Comparison of ENCODE assay signal across 27 cellular contexts in the genomic region with DNA sequence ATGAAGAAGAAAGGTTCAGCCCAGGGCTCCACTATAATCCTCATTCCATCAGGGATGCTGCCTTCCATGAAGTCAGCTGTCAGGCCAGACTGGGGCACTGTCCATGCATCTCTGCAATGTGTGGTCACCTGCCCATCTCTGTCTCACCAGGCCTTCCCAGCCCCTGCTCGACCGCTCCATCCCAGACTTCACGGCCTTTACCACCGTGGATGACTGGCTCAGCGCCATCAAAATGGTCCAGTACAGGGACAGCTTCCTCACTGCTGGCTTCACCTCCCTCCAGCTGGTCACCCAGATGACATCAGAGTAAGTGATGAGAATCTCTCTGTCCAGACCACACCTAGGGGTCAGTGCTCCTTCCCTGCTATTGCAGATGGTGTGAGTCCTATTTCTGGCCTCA.
"Had no signal": no experiment of that assay in that cellular context is flagged by ENCODE, and none has a peak within 500 bp of the region (broad histone marks: within the 10 kb centered on the region; RNA-seq: fewer than 3 reads in every experiment).

No MANE protein-coding gene starts in this region.

- H2AFZ ChIP-seq: parathyroid adenoma had no signal

- H3K79me2 ChIP-seq: parathyroid adenoma had no signal

- H3K4me3 Mint-ChIP-seq: naive thymus-derived CD8-positive, alpha-beta T cell; nephron progenitor cell; neural crest cell; stimulated activated memory B cell treated with anti-CD40 and anti-IgM and Interleukin-4, amounts not matched to agents 10 μg/mL and 1 μg/mL and 100 μg/mL, for 72 hours; stimulated activated naive CD8-positive, alpha-beta T cell treated with anti-CD3 and anti-CD28 coated beads, Interleukin-15, Interleukin-2, amounts not matched to agents 100 ng/mL and 50 ng/mL, for 24 hours had no signal

- H3K9me3 ChIP-seq: neutrophil, ovary, psoas muscle, right lobe of liver, sigmoid colon, suprapubic skin, testis, tibial artery, upper lobe of left lung, vagina had no signal

- H3K27me3 ChIP-seq: neutrophil, ovary, right lobe of liver, sigmoid colon, suprapubic skin, testis, tibial artery, upper lobe of left lung, vagina had no signal

- ATAC-seq: naive thymus-derived CD8-positive, alpha-beta T cell; right cardiac atrium; right lobe of liver; stimulated activated memory B cell treated with anti-CD40 and anti-IgM and Interleukin-4, amounts not matched to agents 10 μg/mL and 1 μg/mL and 100 μg/mL, for 72 hours had no signal

- H3K4me3 ChIP-seq: ovary, psoas muscle, right lobe of liver, sigmoid colon, suprapubic skin, testis, tibial artery, upper lobe of left lung, vagina had no signal

- DNase-seq: naive thymus-derived CD8-positive, alpha-beta T cell; nephron progenitor cell; nucleus accumbens; ovary; psoas muscle; right cardiac atrium; right lobe of liver; sigmoid colon; small intestine; stimulated activated CD4-positive, alpha-beta T cell treated with anti-CD3 and anti-CD28 coated beads, Interleukin-15, amount 100 ng/mL, for 24 hours; stimulated activated CD4-positive, alpha-beta T cell treated with anti-CD3 and anti-CD28 coated beads, Interleukin-2, amount 100 ng/mL, for 24 hours; stimulated activated CD4-positive, alpha-beta T cell treated with anti-CD3 and anti-CD28 coated beads, Interleukin-2, amount 100 ng/mL, for 48 hours; stimulated activated CD4-positive, alpha-beta T cell treated with anti-CD3 and anti-CD28 coated beads, Interleukin-4, amount 100 ng/mL, for 24 hours; stimulated activated naive CD4-positive, alpha-beta T cell; testis; tibial artery; trophoblast cell had no signal

- H3K27me3 Mint-ChIP-seq: naive thymus-derived CD8-positive, alpha-beta T cell; progenitor cell of endocrine pancreas; stimulated activated memory B cell treated with anti-CD40 and anti-IgM and Interleukin-4, amounts not matched to agents 10 μg/mL and 1 μg/mL and 100 μg/mL, for 72 hours; stimulated activated naive CD8-positive, alpha-beta T cell treated with anti-CD3 and anti-CD28 coated beads, Interleukin-15, Interleukin-2, amounts not matched to agents 100 ng/mL and 50 ng/mL, for 24 hours had no signal

- H3K4me1 ChIP-seq: parathyroid adenoma, sigmoid colon, suprapubic skin, testis, tibial artery, upper lobe of left lung, vagina had no signal

- H3K36me3 ChIP-seq: neutrophil, ovary, right lobe of liver, suprapubic skin, tibial artery, upper lobe of left lung, vagina had no signal

- FAIRE-seq: small intestine, urothelium cell line had no signal

- H3K27ac ChIP-seq: neutrophil, ovary, parathyroid adenoma, right lobe of liver, sigmoid colon, suprapubic skin, testis, tibial artery, upper lobe of left lung, vagina had no signal

- H3K4me1 Mint-ChIP-seq: naive thymus-derived CD8-positive, alpha-beta T cell; nephron progenitor cell; neural crest cell; stimulated activated memory B cell treated with anti-CD40 and anti-IgM and Interleukin-4, amounts not matched to agents 10 μg/mL and 1 μg/mL and 100 μg/mL, for 72 hours had no signal

- H3K9me3 Mint-ChIP-seq: nephron progenitor cell; neural crest cell; stimulated activated memory B cell treated with anti-CD40 and anti-IgM and Interleukin-4, amounts not matched to agents 10 μg/mL and 1 μg/mL and 100 μg/mL, for 72 hours; stimulated activated naive CD8-positive, alpha-beta T cell treated with anti-CD3 and anti-CD28 coated beads, Interleukin-15, Interleukin-2, amounts not matched to agents 100 ng/mL and 50 ng/mL, for 24 hours had no signal

- H3K27ac Mint-ChIP-seq: naive thymus-derived CD8-positive, alpha-beta T cell; nephron progenitor cell; progenitor cell of endocrine pancreas; stimulated activated memory B cell treated with anti-CD40 and anti-IgM and Interleukin-4, amounts not matched to agents 10 μg/mL and 1 μg/mL and 100 μg/mL, for 72 hours; stimulated activated naive CD8-positive, alpha-beta T cell treated with anti-CD3 and anti-CD28 coated beads, Interleukin-15, Interleukin-2, amounts not matched to agents 100 ng/mL and 50 ng/mL, for 24 hours had no signal

- H3K9ac ChIP-seq: parathyroid adenoma had no signal

- H3K36me3 Mint-ChIP-seq: naive thymus-derived CD8-positive, alpha-beta T cell; stimulated activated memory B cell treated with anti-CD40 and anti-IgM and Interleukin-4, amounts not matched to agents 10 μg/mL and 1 μg/mL and 100 μg/mL, for 72 hours had no signal
